ENCODE assay signal across 16 cellular contexts in genomic region chr16:86298166-86299131, GRCh38.
DNase-seq lines count a peak whose midpoint lies in the region; ATAC-seq, FAIRE-seq and TF ChIP-seq lines count a peak whose summit lies in the region.
"Had no signal": no experiment of that assay in that cellular context is flagged by ENCODE, and none has a peak within 500 bp of the region (broad histone marks: within the 10 kb centered on the region; RNA-seq: fewer than 3 reads in every experiment).

No MANE protein-coding gene starts in this region.

- H3K36me3 ChIP-seq in pancreas = no peaks in the 10 kb centered on the region
- no peaks in the 10 kb centered on the region for H3K36me3 ChIP-seq in ascending aorta

- H3K27ac ChIP-seq in pancreas = no peak overlapping the region
- H3K27ac ChIP-seq in ascending aorta = no peak overlapping the region

- H3K4me1 ChIP-seq in pancreas = no peaks in the 10 kb centered on the region
- H3K4me1 ChIP-seq in ascending aorta = no peaks in the 10 kb centered on the region

- TF ChIP-seq CTCF in fibroblast of the aortic adventitia (IDR thresholded peaks at IDR 0.05; ENCODE audit: insufficient read depth, low read length) (no peak), pancreas (IDR thresholded peaks at IDR 0.05) (no peak), ascending aorta (IDR thresholded peaks at IDR 0.05) (no peak), omental fat pad (IDR thresholded peaks at IDR 0.05) (no peak)

- ATAC-seq in pancreas = peak; percentile 43 to 81 (median 60)
- no peak for ATAC-seq in omental fat pad (ENCODE audit: low FRiP score)
- ATAC-seq: Right ventricle myocardium inferior; stimulated activated memory B cell treated with anti-CD40 and anti-IgM and Interleukin-4, amounts not matched to agents 10 μg/mL and 1 μg/mL and 100 μg/mL, for 72 hours had no signal

- H3K27me3 ChIP-seq in pancreas (peaks cover 0 to 7% (median 0%) of the 10 kb centered on the region in 4 donors), ascending aorta (peaks cover 5% of the 10 kb centered on the region)

- intact Hi-C loops in pancreas (cut with DNase I) (no loop called here), ascending aorta (cut with DNase I) (no loop called here)

- WGBS in pancreas, 2 donors = 27 to 28% methylated on average over 24 of the region's 24 CpGs

- H3K4me3 ChIP-seq in fibroblast of the aortic adventitia (ENCODE audit: low read depth, low read length) = no peak overlapping the region
- no peak overlapping the region for H3K4me3 ChIP-seq in pancreas
- no peak overlapping the region for H3K4me3 ChIP-seq in ascending aorta

- H3K9me3 ChIP-seq in pancreas (no peaks in the 10 kb centered on the region), ascending aorta (no peaks in the 10 kb centered on the region)

- no peak for FAIRE-seq in pancreas (lab: Jason Lieb, UNC)

- DNase-seq in EL = peak; percentile 34
- peak; percentile 42 for DNase-seq in RPMI7951 (ENCODE audit: low read depth)
- DNase-seq in fibroblast of the aortic adventitia (ENCODE audit: low read depth) = peak; percentile 35
- DNase-seq in pancreas = peak in 1 of 6 donors; percentile 23
- no peak for DNase-seq in ascending aorta (ENCODE audit: low spot score in 2 of 2)
- no peak for DNase-seq in GM19238 (ENCODE audit: insufficient read length, low spot score)
- no peak for DNase-seq in activated effector memory CD4-positive, alpha-beta T cell treated with Interleukin-2 at 50 U/mL for 16 hours
- DNase-seq in omental fat pad (ENCODE audit: low spot score) = no peak
- DNase-seq: activated CD4-positive, CD25-positive, alpha-beta regulatory T cell; activated T-cell treated with anti-CD3 and anti-CD28 coated beads, Interleukin-2, amount 50 U/mL, for 1 hour; islet precursor cell; NCI-H1048; NCI-H446; nucleus accumbens had no signal

Comparison
In these comparisons a context has a peak if more than half of its experiments do, and no peak if none do; other contexts are left out.
1. DNase-seq: peak in EL (single experiment), RPMI7951 (single experiment) and fibroblast of the aortic adventitia (single experiment); none in ascending aorta (0 of 2), GM19238 (single experiment), activated effector memory CD4-positive, alpha-beta T cell treated with Interleukin-2 at 50 U/mL for 16 hours (single experiment) and omental fat pad (single experiment).